In the genomic region with DNA sequence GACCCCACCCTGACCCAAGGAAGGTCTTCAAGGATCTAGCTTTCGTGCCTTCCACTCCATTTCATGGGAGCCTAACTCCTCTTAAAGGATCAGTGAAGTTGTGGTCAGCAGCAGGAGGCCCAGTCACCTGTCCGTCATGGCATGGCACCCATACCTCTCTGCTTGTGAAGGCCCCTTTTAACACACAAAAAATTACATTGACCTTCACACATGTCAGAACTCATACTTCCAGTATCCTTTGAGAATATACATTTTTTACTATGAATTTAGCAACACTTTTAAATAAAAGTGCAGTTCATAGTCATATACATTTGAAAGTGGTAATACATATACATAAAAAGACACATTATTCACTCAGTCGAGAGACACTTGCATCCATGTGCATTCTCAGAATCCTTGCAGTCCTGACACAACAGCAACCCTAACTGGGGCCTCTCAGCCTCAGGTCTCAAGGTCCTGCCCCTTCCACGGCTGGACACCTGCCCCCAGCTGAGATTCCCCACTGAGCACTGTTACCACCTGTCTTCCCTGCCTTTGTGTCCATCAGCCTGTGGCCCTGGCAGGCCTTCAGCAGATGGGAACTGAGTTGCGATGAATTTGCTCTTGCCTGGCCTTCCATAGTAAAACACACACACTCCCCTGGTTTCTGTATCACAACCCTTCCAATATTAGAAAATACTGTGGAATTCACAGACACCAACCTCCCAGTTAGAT, we compare ENCODE assay signal across 21 cellular contexts. TPM values are rescaled to one million over a fixed set of nuclear protein-coding genes. Genes with fewer than 3 reads are reported as not detected.
"Had no signal": no experiment of that assay in that cellular context is flagged by ENCODE, and none has a peak within 500 bp of the region (broad histone marks: within the 10 kb centered on the region; RNA-seq: fewer than 3 reads in every experiment).

No MANE protein-coding gene starts in this region.

- H3K27me3 Mint-ChIP-seq: activated naive CD8-positive, alpha-beta T cell had no signal

- H3K9me3 ChIP-seq: stomach, upper lobe of left lung had no signal

- H3K27ac Mint-ChIP-seq: activated naive CD8-positive, alpha-beta T cell; nephron progenitor cell; stimulated activated effector memory CD8-positive, alpha-beta T cell treated with anti-CD3 and anti-CD28 coated beads, Interleukin-12 subunit alpha, Interleukin-12 subunit beta, amount 100 ng/mL, for 72 hours had no signal

- H3K4me3 Mint-ChIP-seq: activated naive CD8-positive, alpha-beta T cell; effector memory CD8-positive, alpha-beta T cell; nephron progenitor cell; stimulated activated effector memory CD8-positive, alpha-beta T cell treated with anti-CD3 and anti-CD28 coated beads, Interleukin-12 subunit alpha, Interleukin-12 subunit beta, amount 100 ng/mL, for 72 hours had no signal

- H3K9me3 Mint-ChIP-seq: effector memory CD8-positive, alpha-beta T cell; nephron progenitor cell; stimulated activated effector memory CD8-positive, alpha-beta T cell treated with anti-CD3 and anti-CD28 coated beads, Interleukin-12 subunit alpha, Interleukin-12 subunit beta, amount 100 ng/mL, for 72 hours had no signal

- DNase-seq: activated CD4-positive, alpha-beta T cell treated with anti-CD3 and anti-CD28 coated beads, Interleukin-2, amount 50 U/mL, for 4 hours; activated gamma-delta T cell; effector memory CD8-positive, alpha-beta T cell; foreskin fibroblast; midbrain; nephron progenitor cell; nucleus accumbens; stimulated activated CD4-positive, alpha-beta T cell treated with anti-CD3 and anti-CD28 coated beads, Interleukin-4, amount 100 ng/mL, for 24 hours; stomach; T1000 had no signal

- H3K36me3 ChIP-seq: stomach, upper lobe of left lung had no signal

- H3K27ac ChIP-seq: hepatocyte had no signal

- H3K27me3 ChIP-seq: hepatocyte, stomach, upper lobe of left lung had no signal

- H3K4me1 Mint-ChIP-seq: nephron progenitor cell; stimulated activated effector memory CD8-positive, alpha-beta T cell treated with anti-CD3 and anti-CD28 coated beads, Interleukin-12 subunit alpha, Interleukin-12 subunit beta, amount 100 ng/mL, for 72 hours had no signal

- ATAC-seq: effector memory CD8-positive, alpha-beta T cell; sciatic nerve; stimulated activated effector memory CD8-positive, alpha-beta T cell treated with anti-CD3 and anti-CD28 coated beads, Interleukin-12 subunit alpha, Interleukin-12 subunit beta, amount 100 ng/mL, for 72 hours had no signal

- H3K36me3 Mint-ChIP-seq: activated naive CD8-positive, alpha-beta T cell; stimulated activated effector memory CD8-positive, alpha-beta T cell treated with anti-CD3 and anti-CD28 coated beads, Interleukin-12 subunit alpha, Interleukin-12 subunit beta, amount 100 ng/mL, for 72 hours had no signal

- H3K4me3 ChIP-seq: hepatocyte, lung, smooth muscle cell, stomach, upper lobe of left lung had no signal

RNA-seq across cellular contexts. Expression of gene KRT3, which starts 3.7 kb away (rescaled TPM):
- total RNA-seq: dermis microvascular lymphatic vessel endothelial cell; hepatocyte; lung; sciatic nerve; smooth muscle cell; stomach; T-helper 1 cell treated with Interleukin-12 subunit alpha and Interleukin-12 subunit beta and Interleukin-4 antibody, amounts not matched to agents 30 ng/mL and 1 ng/mL, for 36 hours; temporal lobe; upper lobe of left lung had no signal
- polyA plus RNA-seq: hepatocyte, lung, smooth muscle cell had no signal

RNA-seq across cellular contexts. Expression of gene KRT4, which starts 14.3 kb away (rescaled TPM):
- total RNA-seq: dermis microvascular lymphatic vessel endothelial cell; glomerular endothelial cell; sciatic nerve; smooth muscle cell; T-helper 1 cell treated with Interleukin-12 subunit alpha and Interleukin-12 subunit beta and Interleukin-4 antibody, amounts not matched to agents 30 ng/mL and 1 ng/mL, for 36 hours; temporal lobe had no signal
- polyA plus RNA-seq: smooth muscle cell had no signal

RNA-seq across cellular contexts. Expression of gene KRT76, which starts 22.5 kb away (rescaled TPM):
- total RNA-seq: dermis microvascular lymphatic vessel endothelial cell; glomerular endothelial cell; hepatocyte; lung; sciatic nerve; smooth muscle cell; stomach; T-helper 1 cell treated with Interleukin-12 subunit alpha and Interleukin-12 subunit beta and Interleukin-4 antibody, amounts not matched to agents 30 ng/mL and 1 ng/mL, for 36 hours; temporal lobe; upper lobe of left lung had no signal
- polyA plus RNA-seq: hepatocyte, lung, smooth muscle cell, stomach had no signal

RNA-seq across cellular contexts. Expression of gene KRT79, which starts 34.5 kb away (rescaled TPM):
- total RNA-seq: dermis microvascular lymphatic vessel endothelial cell; sciatic nerve; stomach; T-helper 1 cell treated with Interleukin-12 subunit alpha and Interleukin-12 subunit beta and Interleukin-4 antibody, amounts not matched to agents 30 ng/mL and 1 ng/mL, for 36 hours; temporal lobe had no signal
- polyA plus RNA-seq: hepatocyte had no signal

RNA-seq across cellular contexts. Expression of gene KRT78, which starts 49.1 kb away (rescaled TPM):
- total RNA-seq: dermis microvascular lymphatic vessel endothelial cell; glomerular endothelial cell; hepatocyte; lung; sciatic nerve; T-helper 1 cell treated with Interleukin-12 subunit alpha and Interleukin-12 subunit beta and Interleukin-4 antibody, amounts not matched to agents 30 ng/mL and 1 ng/mL, for 36 hours; temporal lobe had no signal
- polyA plus RNA-seq: hepatocyte had no signal
